17 cellular contexts compared by ENCODE assay signal in genomic region chr10:25294032-25294926, GRCh38.
A peak's percentile ranks its signal among the peaks of the same experiment; 100 is the strongest.
DNase-seq lines count a peak whose midpoint lies in the region; TF ChIP-seq lines count a peak whose summit lies in the region.
"Had no signal": no experiment of that assay in that cellular context is flagged by ENCODE, and none has a peak within 500 bp of the region (broad histone marks: within the 10 kb centered on the region; RNA-seq: fewer than 3 reads in every experiment).

No MANE protein-coding gene starts in this region.

- in situ Hi-C loops in ACHN (cut with HindIII; ENCODE audit: low pct_ligation_motif_present, low pct_unique_long_range_greater_than_20kb, low sequenced_read_pairs), result no loop called here

- intact Hi-C loops in posterior cingulate gyrus (cut with DNase I), result no loop called here

- DNase-seq in ACHN (peak; percentile 2), HT-29 (ENCODE audit: low spot score) (peak; percentile 48), amniotic epithelial cell (ENCODE audit: low read depth) (peak; percentile 70), iris pigment epithelial cell (ENCODE audit: low read depth) (peak; percentile 61), DMS114 treated with DMSO at 0.1 percent for 48 hours (lab: John Stamatoyannopoulos, UW; ENCODE audit: unreplicated experiment) (no peak), HUDEP-2 (lab: John Stamatoyannopoulos, UW; ENCODE audit: unreplicated experiment in 76 of 76) (no peak), HEK293T (ENCODE audit: extremely low spot score) (no peak), posterior cingulate gyrus (no peak)
- DNase-seq: activated T-cell treated with anti-CD3 and anti-CD28 coated beads, Interleukin-2, amount 50 U/mL, for 1 hour; AML-193; DND-41; effector CD4-positive, alpha-beta T cell; glutamatergic neuron; left lung; naive thymus-derived CD8-positive, alpha-beta T cell; NCI-H2171 treated with DMSO at 0.1 percent for 48 hours; stimulated activated naive CD8-positive, alpha-beta T cell treated with anti-CD3 and anti-CD28 coated beads, Interleukin-15, Interleukin-2, amounts not matched to agents 100 U/mL and 50 U/mL, for 24 hours had no signal

- CTCF ChIA-PET in HEK293T (lab: Yijun Ruan, JAX), result no interaction called here

- POLR2A ChIA-PET in HEK293T (lab: Yijun Ruan, JAX), result no interaction called here

TF ChIP-seq in HEK293T, 16 proteins besides CTCF, POLR2A, EP300 and RAD21:
- no peak for TF ChIP-seq ZNF384 (IDR thresholded peaks at IDR 0.05)
- no peak for TF ChIP-seq SP1 (IDR thresholded peaks at IDR 0.05)
- no peak for TF ChIP-seq TARDBP (IDR thresholded peaks at IDR 0.05)
- no peak for TF ChIP-seq NFRKB (IDR thresholded peaks at IDR 0.05)
- TF ChIP-seq CTBP1 (IDR thresholded peaks at IDR 0.05; ENCODE audit: borderline replicate concordance), result no peak
- TF ChIP-seq FOXK2 (IDR thresholded peaks at IDR 0.05), result no peak
- TF ChIP-seq SUZ12 (IDR thresholded peaks at IDR 0.05), result no peak
- no peak for TF ChIP-seq ARNT (IDR thresholded peaks at IDR 0.05)
- TF ChIP-seq PKNOX1 (IDR thresholded peaks at IDR 0.05), result no peak
- no peak for TF ChIP-seq HDGF (IDR thresholded peaks at IDR 0.05; ENCODE audit: borderline replicate concordance)
- TF ChIP-seq ELF4 (IDR thresholded peaks at IDR 0.05), result no peak
- TF ChIP-seq FOXM1 (IDR thresholded peaks at IDR 0.05; ENCODE audit: borderline replicate concordance), result no peak
- no peak for TF ChIP-seq FOXA1 (IDR thresholded peaks at IDR 0.05)
- TF ChIP-seq L3MBTL2 (conservative IDR thresholded peaks at IDR 0.05), result no peak
- no peak for TF ChIP-seq BHLHE40 (IDR thresholded peaks at IDR 0.05; ENCODE audit: borderline replicate concordance)
- TF ChIP-seq LEF1 (IDR thresholded peaks at IDR 0.05; ENCODE audit: borderline replicate concordance), result no peak

Comparison
In these comparisons a context has a peak if more than half of its experiments do, and no peak if none do; other contexts are left out.
1. DNase-seq: peak in ACHN (single experiment), HT-29 (single experiment), amniotic epithelial cell (single experiment) and iris pigment epithelial cell (single experiment); none in DMS114 treated with DMSO at 0.1 percent for 48 hours (single experiment), HUDEP-2 (0 of 76), HEK293T (single experiment) and posterior cingulate gyrus (0 of 10).